ENCODE assay signal across 21 cellular contexts in genomic region chr10:33520223-33520622, GRCh38.
"Had no signal": no experiment of that assay in that cellular context is flagged by ENCODE, and none has a peak within 500 bp of the region (broad histone marks: within the 10 kb centered on the region; RNA-seq: fewer than 3 reads in every experiment).

No MANE protein-coding gene starts in this region.

- H3K9me3 Mint-ChIP-seq: activated CD4-positive, alpha-beta memory T cell treated with anti-CD3 and anti-CD28 coated beads for 36 hours; activated naive CD4-positive, alpha-beta T cell treated with anti-CD3 and anti-CD28 coated beads for 36 hours; activated naive CD8-positive, alpha-beta T cell treated with anti-CD3 and anti-CD28 coated beads, Interleukin-2, amount 10 ng/mL, durations not matched to agents 7 days and 5 days; activated T-cell treated with anti-CD3 and anti-CD28 coated beads, Interleukin-2, amount 50 U/mL, for 72 hours; natural killer cell; T-helper 1 cell treated with Interleukin-12 subunit alpha and Interleukin-12 subunit beta and Interleukin-4 antibody, amounts not matched to agents 30 μg/mL and 1 μg/mL, for 36 hours had no signal

- H3K27ac Mint-ChIP-seq: activated CD4-positive, alpha-beta memory T cell treated with anti-CD3 and anti-CD28 coated beads for 36 hours; activated naive CD4-positive, alpha-beta T cell treated with anti-CD3 and anti-CD28 coated beads for 36 hours; activated naive CD8-positive, alpha-beta T cell treated with anti-CD3 and anti-CD28 coated beads, Interleukin-2, amount 10 ng/mL, durations not matched to agents 7 days and 5 days; activated T-cell treated with anti-CD3 and anti-CD28 coated beads, Interleukin-2, amount 50 U/mL, for 72 hours; natural killer cell; progenitor cell of endocrine pancreas; T-helper 1 cell treated with Interleukin-12 subunit alpha and Interleukin-12 subunit beta and Interleukin-4 antibody, amounts not matched to agents 30 μg/mL and 1 μg/mL, for 36 hours had no signal

- H3K36me3 ChIP-seq: thyroid gland had no signal

- H3K4me3 Mint-ChIP-seq: activated CD4-positive, alpha-beta memory T cell treated with anti-CD3 and anti-CD28 coated beads for 36 hours; activated naive CD4-positive, alpha-beta T cell treated with anti-CD3 and anti-CD28 coated beads for 36 hours; activated naive CD8-positive, alpha-beta T cell treated with anti-CD3 and anti-CD28 coated beads, Interleukin-2, amount 10 ng/mL, durations not matched to agents 7 days and 5 days; activated T-cell treated with anti-CD3 and anti-CD28 coated beads, Interleukin-2, amount 50 U/mL, for 72 hours; natural killer cell; T-helper 1 cell treated with Interleukin-12 subunit alpha and Interleukin-12 subunit beta and Interleukin-4 antibody, amounts not matched to agents 30 μg/mL and 1 μg/mL, for 36 hours had no signal

- DNase-seq: activated CD4-positive, alpha-beta memory T cell treated with anti-CD3 and anti-CD28 coated beads for 36 hours; activated CD4-positive, alpha-beta T cell treated with anti-CD3 and anti-CD28 coated beads for 48 hours; activated effector memory CD4-positive, alpha-beta T cell treated with Interleukin-2 at 50 U/mL for 16 hours; activated naive CD4-positive, alpha-beta T cell treated with anti-CD3 and anti-CD28 coated beads for 36 hours; activated naive CD8-positive, alpha-beta T cell treated with anti-CD3 and anti-CD28 coated beads, Interleukin-2, amount 10 ng/mL, durations not matched to agents 7 days and 5 days; activated T-cell treated with anti-CD3 and anti-CD28 coated beads, Interleukin-2, amount 50 U/mL, for 72 hours; amniotic stem cell; cerebellar nuclear complex; foreskin keratinocyte; kidney; natural killer cell; stimulated activated CD4-positive, alpha-beta T cell treated with anti-CD3 and anti-CD28 coated beads, Interleukin-12 subunit alpha, Interleukin-12 subunit beta, amount 100 ng/mL, for 4 hours; stimulated activated CD4-positive, alpha-beta T cell treated with anti-CD3 and anti-CD28 coated beads, Interleukin-4, amount 100 ng/mL, for 4 hours; stimulated activated naive CD8-positive, alpha-beta T cell treated with anti-CD3 and anti-CD28 coated beads, Interleukin-15, Interleukin-2, amounts not matched to agents 100 U/mL and 50 U/mL, for 24 hours; T1000; thyroid gland had no signal

- H3K9me3 ChIP-seq: thyroid gland had no signal

- ATAC-seq: activated T-cell treated with anti-CD3 and anti-CD28 coated beads, Interleukin-2, amount 50 U/mL, for 72 hours; foreskin keratinocyte; left lobe of liver; natural killer cell; stimulated activated naive CD8-positive, alpha-beta T cell treated with anti-CD3 and anti-CD28 coated beads, Interleukin-15, Interleukin-2, amounts not matched to agents 100 U/mL and 50 U/mL, for 24 hours had no signal

- H3K4me3 ChIP-seq: thyroid gland had no signal

- H3K27ac ChIP-seq: epithelial cell of prostate, foreskin keratinocyte, thyroid gland had no signal

- H3K4me1 ChIP-seq: foreskin keratinocyte, thyroid gland had no signal

- FAIRE-seq: bronchial epithelial cell, kidney had no signal

- H3K4me1 Mint-ChIP-seq: activated naive CD8-positive, alpha-beta T cell treated with anti-CD3 and anti-CD28 coated beads, Interleukin-2, amount 10 ng/mL, durations not matched to agents 7 days and 5 days; natural killer cell had no signal

- H3K36me3 Mint-ChIP-seq: activated CD4-positive, alpha-beta memory T cell treated with anti-CD3 and anti-CD28 coated beads for 36 hours; activated naive CD8-positive, alpha-beta T cell treated with anti-CD3 and anti-CD28 coated beads, Interleukin-2, amount 10 ng/mL, durations not matched to agents 7 days and 5 days; natural killer cell had no signal

- H3K27me3 ChIP-seq: foreskin keratinocyte, thyroid gland had no signal
